10 cellular contexts compared by ENCODE assay signal in the genomic region with DNA sequence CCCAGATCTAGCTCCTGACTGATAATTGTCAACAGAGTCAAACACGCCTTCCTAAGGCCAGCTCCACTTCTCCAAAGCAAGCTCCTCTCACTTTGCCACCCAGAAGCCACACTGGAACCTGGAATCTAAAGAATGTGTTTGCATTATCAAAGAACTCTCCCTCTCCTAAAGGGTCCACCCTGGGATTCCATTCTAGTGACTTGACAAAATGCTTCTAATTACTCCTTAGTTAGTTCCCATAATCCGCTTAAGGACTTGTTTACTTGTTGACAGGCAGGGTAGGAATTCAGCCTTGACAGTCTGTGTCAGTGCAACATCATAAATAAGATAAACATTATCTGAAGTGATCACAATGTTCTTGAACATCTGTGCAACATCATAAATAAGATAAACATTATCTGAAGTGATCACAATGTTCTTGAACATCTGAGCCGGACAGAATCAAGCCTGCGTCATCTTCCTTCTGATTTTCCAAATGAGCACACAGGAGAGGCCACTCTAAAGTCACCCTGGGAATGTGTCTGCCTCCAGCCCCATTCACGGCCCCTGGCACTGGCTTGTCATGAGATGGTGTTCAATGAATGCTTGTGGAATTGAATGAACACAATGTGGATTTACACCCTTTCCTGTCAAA.
DNase-seq lines count a peak whose midpoint lies in the region; ATAC-seq and TF ChIP-seq lines count a peak whose summit lies in the region.
"Had no signal": no experiment of that assay in that cellular context is flagged by ENCODE, and none has a peak within 500 bp of the region (broad histone marks: within the 10 kb centered on the region; RNA-seq: fewer than 3 reads in every experiment).

No MANE protein-coding gene starts in this region.

- ATAC-seq in Right ventricle myocardium superior (ENCODE audit: poor library complexity) = peak; percentile 71
- ATAC-seq in CD4-positive, alpha-beta T cell (ENCODE audit: poor library complexity) = no peak
- ATAC-seq in HG03342 (IDR thresholded peaks at IDR 0.05; ENCODE audit: unreplicated experiment) = no peak

- no peak overlapping the region for H3K9ac ChIP-seq in iPS-18a (ENCODE audit: low read length)

- H3K9me3 Mint-ChIP-seq in CD4-positive, alpha-beta T cell = no peaks in the 10 kb centered on the region
- H3K9me3 Mint-ChIP-seq: activated CD4-positive, alpha-beta T cell treated with anti-CD3 and anti-CD28 coated beads, Interleukin-2, amount 10 ng/mL, durations not matched to agents 7 days and 5 days had no signal

- H3K4me3 Mint-ChIP-seq in CD4-positive, alpha-beta T cell = no peak overlapping the region
- H3K4me3 Mint-ChIP-seq: activated CD4-positive, alpha-beta T cell treated with anti-CD3 and anti-CD28 coated beads, Interleukin-2, amount 10 ng/mL, durations not matched to agents 7 days and 5 days had no signal

- intact Hi-C loops in Right ventricle myocardium superior (cut with DNase I) (no loop called here), cardiac septum (cut with DNase I) (no loop called here)
- intact Hi-C loops in CD4-positive, alpha-beta T cell (cut with DNase I, micrococcal nuclease) = no loop called here

- POLR2A ChIA-PET in CD4-positive, alpha-beta T cell (lab: Charles Lee) = no interaction called here

- no peak for TF ChIP-seq CTCF in choroid plexus epithelial cell (conservative IDR thresholded peaks at IDR 0.05; ENCODE audit: low read depth, low read length)
- TF ChIP-seq CTCF in CD4-positive, alpha-beta T cell (IDR thresholded peaks at IDR 0.05) = no peak

- H3K4me1 Mint-ChIP-seq in CD4-positive, alpha-beta T cell (ENCODE audit: low read depth) = no peaks in the 10 kb centered on the region
- H3K4me1 Mint-ChIP-seq: activated CD4-positive, alpha-beta T cell treated with anti-CD3 and anti-CD28 coated beads, Interleukin-2, amount 10 ng/mL, durations not matched to agents 7 days and 5 days had no signal

- no peaks in the 10 kb centered on the region for H3K27me3 ChIP-seq in iPS-18a (ENCODE audit: control insufficient read depth, insufficient read depth, low read length)
- H3K27me3 ChIP-seq in CD4-positive, alpha-beta T cell (ENCODE audit: control insufficient read depth, insufficient read depth, low read length) = no peaks in the 10 kb centered on the region

- peak overlapping the region; percentile 4 for H3K27ac ChIP-seq in iPS-18a (ENCODE audit: low read length)
- H3K27ac ChIP-seq in CD4-positive, alpha-beta T cell (ENCODE audit: low read depth, low read length) = no peak overlapping the region

- peaks cover 2% of the 10 kb centered on the region for H3K27me3 Mint-ChIP-seq in CD4-positive, alpha-beta T cell
- H3K27me3 Mint-ChIP-seq: activated CD4-positive, alpha-beta T cell treated with anti-CD3 and anti-CD28 coated beads, Interleukin-2, amount 10 ng/mL, durations not matched to agents 7 days and 5 days had no signal

- H3K4me3 ChIP-seq in choroid plexus epithelial cell (ENCODE audit: low read depth, low read length) (no peak overlapping the region), iPS-18a (ENCODE audit: low read length) (peak overlapping the region; percentile 19)

- H3K36me3 Mint-ChIP-seq in CD4-positive, alpha-beta T cell (ENCODE audit: low read depth) = no peaks in the 10 kb centered on the region

- DNase-seq in Right ventricle myocardium superior (no peak), cardiac septum (ENCODE audit: low spot score) (no peak), choroid plexus epithelial cell (ENCODE audit: low read depth) (peak; percentile 96), C1 segment of cervical spinal cord (lab: John Stamatoyannopoulos, UW) (no peak)
- DNase-seq in CD4-positive, alpha-beta T cell = no peak
- no peak for DNase-seq in activated CD4-positive, alpha-beta T cell treated with anti-CD3 and anti-CD28 coated beads, Interleukin-2, amount 50 U/mL, for 1 hour
- DNase-seq: activated CD4-positive, alpha-beta T cell treated with anti-CD3 and anti-CD28 coated beads, Interleukin-2, amount 10 ng/mL, durations not matched to agents 7 days and 5 days; NCI-H1105 treated with DMSO at 0.1 percent for 48 hours had no signal

- no peaks in the 10 kb centered on the region for H3K9me3 ChIP-seq in iPS-18a (ENCODE audit: control insufficient read depth, low read depth, low read length)
- no peaks in the 10 kb centered on the region for H3K9me3 ChIP-seq in CD4-positive, alpha-beta T cell (ENCODE audit: control insufficient read depth, low read length)

- CTCF ChIA-PET in CD4-positive, alpha-beta T cell (lab: Charles Lee) = no interaction called here

- no peak overlapping the region for H3K27ac Mint-ChIP-seq in CD4-positive, alpha-beta T cell
- H3K27ac Mint-ChIP-seq: activated CD4-positive, alpha-beta T cell treated with anti-CD3 and anti-CD28 coated beads, Interleukin-2, amount 10 ng/mL, durations not matched to agents 7 days and 5 days had no signal

- H3K4me1 ChIP-seq in iPS-18a (ENCODE audit: control insufficient read depth, low read depth, low read length) = peaks cover 31% of the 10 kb centered on the region

- peaks cover 7% of the 10 kb centered on the region for H3K36me3 ChIP-seq in iPS-18a (ENCODE audit: control insufficient read depth, low read depth, low read length)
